In the genomic region with DNA sequence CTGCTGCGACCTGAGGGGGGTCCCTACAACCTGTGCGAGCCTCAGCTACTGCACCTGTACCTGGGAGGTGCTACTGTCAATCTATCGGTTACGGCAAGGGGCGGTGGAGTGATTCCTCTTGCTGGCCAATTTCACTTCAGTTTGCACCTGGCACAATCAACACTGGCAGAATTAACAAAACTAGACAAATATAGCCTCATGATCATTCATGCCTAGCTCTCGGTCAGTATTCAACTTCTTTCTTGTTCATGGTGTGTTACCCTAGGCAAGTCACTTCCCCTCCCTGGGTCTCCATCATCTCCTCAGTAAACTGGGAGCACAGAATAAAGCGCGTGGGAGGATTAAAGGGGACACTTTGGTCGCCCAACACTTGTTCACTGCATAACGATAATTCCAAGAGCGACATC, we compare ENCODE assay signal across 8 cellular contexts. TPM values are rescaled to one million over a fixed set of nuclear protein-coding genes. Genes with fewer than 3 reads are reported as not detected.
DNase-seq lines count a peak whose midpoint lies in the region; ATAC-seq and TF ChIP-seq lines count a peak whose summit lies in the region.

No MANE protein-coding gene starts in this region.

- peak overlapping the region; percentile 98 for H3K27ac Mint-ChIP-seq in activated naive CD8-positive, alpha-beta T cell
- peak overlapping the region; percentile 98 for H3K27ac Mint-ChIP-seq in type B pancreatic cell

- H3K27me3 Mint-ChIP-seq in activated naive CD8-positive, alpha-beta T cell = no peaks in the 10 kb centered on the region
- no peaks in the 10 kb centered on the region for H3K27me3 Mint-ChIP-seq in type B pancreatic cell

- DNase-seq in AG08395 (ENCODE audit: low spot score) (peak; percentile 5), H7 (no peak), left lung (peak in 1 of 2 donors; percentile 38), type B pancreatic cell (ENCODE audit: extremely low spot score, unreplicated experiment) (no peak), occipital lobe (lab: John Stamatoyannopoulos, UW) (no peak), NCI-H2171 treated with DMSO at 0.1 percent for 48 hours (lab: John Stamatoyannopoulos, UW) (no peak)
- DNase-seq in activated CD8-positive, alpha-beta memory T cell treated with anti-CD3 and anti-CD28 coated beads, Interleukin-2, amount 50 U/mL, for 4 hours = no peak

- H3K27me3 ChIP-seq in H7 (ENCODE audit: control insufficient read depth, insufficient read depth, low read length) (no peaks in the 10 kb centered on the region), left lung (no peaks in the 10 kb centered on the region)

- H3K36me3 Mint-ChIP-seq in activated naive CD8-positive, alpha-beta T cell = no peaks in the 10 kb centered on the region
- H3K36me3 Mint-ChIP-seq in type B pancreatic cell = no peaks in the 10 kb centered on the region

- peaks cover 9 to 49% of the 10 kb centered on the region in 2 donors for H3K4me1 ChIP-seq in left lung

- H3K4me3 Mint-ChIP-seq in activated naive CD8-positive, alpha-beta T cell = peak overlapping the region; percentile 100
- H3K4me3 Mint-ChIP-seq in type B pancreatic cell = peak overlapping the region; percentile 99

- no peak for ATAC-seq in left lung

- H3K4me3 ChIP-seq in H7 (ENCODE audit: insufficient read depth, low read depth, low read length) (peak overlapping the region; percentile 82), left lung (peak overlapping the region; percentile 75 to 80)

- TF ChIP-seq CTCF in left lung (IDR thresholded peaks at IDR 0.05) (no peak), type B pancreatic cell (conservative IDR thresholded peaks at IDR 0.05) (no peak)

- peaks cover 11% of the 10 kb centered on the region for H3K36me3 ChIP-seq in H7 (replicated peaks; ENCODE audit: control insufficient read depth, insufficient read depth, low read length)
- peaks cover 0 to 13% of the 10 kb centered on the region in 2 donors for H3K36me3 ChIP-seq in left lung

- peak overlapping the region; percentile 82 for H3K27ac ChIP-seq in left lung

- intact Hi-C loops in left lung (cut with DNase I) = no loop called here

- no peaks in the 10 kb centered on the region for H3K9me3 ChIP-seq in left lung

- H3K4me1 Mint-ChIP-seq in activated naive CD8-positive, alpha-beta T cell (ENCODE audit: low read depth) = peaks cover 51% of the 10 kb centered on the region
- H3K4me1 Mint-ChIP-seq in type B pancreatic cell (ENCODE audit: unreplicated experiment) = peaks cover 38% of the 10 kb centered on the region

- no peaks in the 10 kb centered on the region for H3K9me3 Mint-ChIP-seq in activated naive CD8-positive, alpha-beta T cell (ENCODE audit: low read depth)
- H3K9me3 Mint-ChIP-seq in type B pancreatic cell = no peaks in the 10 kb centered on the region

RNA-seq across cellular contexts. Expression of a gene that starts 0.6 kb away (rescaled TPM):
- 10.4 and 15.5 TPM in 2 replicates for total RNA-seq in H7 (2014; rRNA removed; shearing (Covaris generic))
- 10 to 100 TPM in 1 of 2 donors, 1 to 10 TPM in 1; 8.4 to 11.6 TPM for total RNA-seq in left lung
- total RNA-seq in type B pancreatic cell (ENCODE audit: low replicate concordance) = 10.7 and 18.8 TPM in 2 replicates
- total RNA-seq in occipital lobe = 1.9 TPM

RNA-seq across cellular contexts. Expression of a gene that starts 0.9 kb away (rescaled TPM):
- 32.9 and 40.8 TPM in 2 replicates for total RNA-seq in H7 (2014; rRNA removed; shearing (Covaris generic))
- 100 to 1,000 TPM in 1 of 2 donors, 10 to 100 TPM in 1; 89.5 to 149 TPM for total RNA-seq in left lung
- 71.7 and 83.8 TPM in 2 replicates for total RNA-seq in type B pancreatic cell (ENCODE audit: low replicate concordance)
- 24.0 TPM for total RNA-seq in occipital lobe

RNA-seq across cellular contexts. Expression of a gene that starts 48.0 kb away (rescaled TPM):
- 4.5 and 5.2 TPM in 2 replicates for total RNA-seq in H7 (2014; rRNA removed; shearing (Covaris generic))
- total RNA-seq in left lung (10 to 100 TPM; 13.1 to 17.3 TPM), type B pancreatic cell (ENCODE audit: low replicate concordance) (27.6 and 42.9 TPM in 2 replicates), occipital lobe (7.8 TPM)
